Comparison of ENCODE assay signal across 12 cellular contexts in the genomic region with DNA sequence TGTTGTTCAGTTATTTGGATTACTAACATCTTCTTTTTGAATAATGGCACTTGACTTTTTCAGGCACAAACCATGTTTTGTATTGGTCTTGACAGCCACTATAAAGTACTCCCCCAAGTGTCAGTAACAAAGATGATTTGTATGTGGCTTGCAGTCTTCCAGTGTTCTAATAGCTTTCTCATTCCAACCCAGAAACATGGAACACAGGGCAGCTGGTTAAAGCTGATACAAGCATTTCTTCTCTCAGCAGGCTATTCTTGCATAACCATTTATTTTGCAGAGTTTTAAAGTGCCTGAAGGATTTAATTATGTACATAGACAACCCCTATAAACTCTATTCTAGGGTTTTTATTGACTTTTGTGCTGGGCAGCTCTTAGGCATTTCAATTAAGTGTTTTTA.
DNase-seq lines count a peak whose midpoint lies in the region; ATAC-seq, FAIRE-seq and TF ChIP-seq lines count a peak whose summit lies in the region.
"Had no signal": no experiment of that assay in that cellular context is flagged by ENCODE, and none has a peak within 500 bp of the region (broad histone marks: within the 10 kb centered on the region; RNA-seq: fewer than 3 reads in every experiment).

No MANE protein-coding gene starts in this region.

- no peaks in the 10 kb centered on the region for H3K36me3 ChIP-seq in pancreas

- ATAC-seq in pancreas (peak; percentile 54 to 60 (median 54)), GM19452 (IDR thresholded peaks at IDR 0.05; ENCODE audit: unreplicated experiment) (no peak), GM19035 (IDR thresholded peaks at IDR 0.05; ENCODE audit: unreplicated experiment) (no peak)

- peaks cover 4 to 35% (median 6%) of the 10 kb centered on the region in 3 donors for H3K4me1 ChIP-seq in pancreas

- intact Hi-C loops in pancreas (cut with DNase I), result no loop called here

- TF ChIP-seq CTCF in pancreas (IDR thresholded peaks at IDR 0.05), result no peak

- H3K27ac ChIP-seq in pancreas, result peak overlapping the region in 2 of 4 donors; percentile 59 to 73

- DNase-seq in H54 (ENCODE audit: insufficient read length, low spot score), result no peak
- DNase-seq in SK-MEL-5 (ENCODE audit: low read depth, low spot score), result peak; percentile 56
- DNase-seq in foreskin melanocyte, result peak; percentile 54
- DNase-seq in pancreas, result no peak
- no peak for DNase-seq in NCI-H2196 (lab: John Stamatoyannopoulos, UW; ENCODE audit: unreplicated experiment)
- no peak for DNase-seq in activated CD4-positive, alpha-beta T cell treated with anti-CD3 and anti-CD28 coated beads, Interleukin-2, amount 50 U/mL, for 48 hours
- DNase-seq: activated gamma-delta T cell treated with Interleukin-2 at 50 U/mL for 16 hours; naive thymus-derived CD8-positive, alpha-beta T cell; NCI-H345; stimulated activated naive CD4-positive, alpha-beta T cell had no signal

- peak overlapping the region in 1 of 4 donors; percentile 24 for H3K4me3 ChIP-seq in pancreas

- peak; percentile 82 for FAIRE-seq in H54 (lab: Jason Lieb, UNC)
- no peak for FAIRE-seq in pancreas (lab: Jason Lieb, UNC)

- no peaks in the 10 kb centered on the region for H3K27me3 ChIP-seq in pancreas

- TF ChIP-seq POLR2A in H54 (IDR thresholded peaks at IDR 0.05; ENCODE audit: low read depth, low read length), result no peak

- no peaks in the 10 kb centered on the region for H3K9me3 ChIP-seq in pancreas

- in situ Hi-C loops in SK-MEL-5 (cut with HindIII; ENCODE audit: low pct_unique_long_range_greater_than_20kb, low sequenced_read_pairs), result no loop called here

Comparison
In these comparisons a context has a peak if more than half of its experiments do, and no peak if none do; other contexts are left out.
1. DNase-seq: peak in SK-MEL-5 (single experiment) and foreskin melanocyte (single experiment); none in H54 (single experiment), pancreas (0 of 6), NCI-H2196 (single experiment) and activated CD4-positive, alpha-beta T cell treated with anti-CD3 and anti-CD28 coated beads, Interleukin-2, amount 50 U/mL, for 48 hours (0 of 2).
2. ATAC-seq: peak in pancreas (4 of 4); none in GM19452 (single experiment) and GM19035 (single experiment).